15 cellular contexts compared by ENCODE assay signal in genomic region chr6:1263039-1263849, GRCh38. TPM values are rescaled to one million over a fixed set of nuclear protein-coding genes. Genes with fewer than 3 reads are reported as not detected.
DNase-seq lines count a peak whose midpoint lies in the region; ATAC-seq and TF ChIP-seq lines count a peak whose summit lies in the region.
"Had no signal": no experiment of that assay in that cellular context is flagged by ENCODE, and none has a peak within 500 bp of the region (broad histone marks: within the 10 kb centered on the region; RNA-seq: fewer than 3 reads in every experiment).

No MANE protein-coding gene starts in this region.

- intact Hi-C loops in thyroid gland (cut with DNase I): no loop called here

- TF ChIP-seq CTCF in GM23338 (conservative IDR thresholded peaks at IDR 0.05; ENCODE audit: low read depth in 2 of 2): peak; percentile 32 to 78
- TF ChIP-seq CTCF in epithelial cell of proximal tubule (conservative IDR thresholded peaks at IDR 0.05; ENCODE audit: low read depth, low read length): peak; percentile 7
- TF ChIP-seq CTCF in type B pancreatic cell (conservative IDR thresholded peaks at IDR 0.05): no peak
- no peak for TF ChIP-seq CTCF in thyroid gland (IDR thresholded peaks at IDR 0.05)

- H3K79me2 ChIP-seq in GM23338 (replicated peaks; ENCODE audit: insufficient read depth): no peaks in the 10 kb centered on the region

- no peaks in the 10 kb centered on the region for H3K27me3 ChIP-seq in GM23338 (ENCODE audit: insufficient read depth)
- H3K27me3 ChIP-seq in thyroid gland: no peaks in the 10 kb centered on the region

- 0 out of 2 replicates have a peak overlapping the region, but pooled peaks have one; percentile 80 for H2AFZ ChIP-seq in GM23338

- DNase-seq in GM23338 (ENCODE audit: low spot score) (peak; percentile 44), NCI-H226 (peak; percentile 75), epithelial cell of proximal tubule (ENCODE audit: low read depth) (no peak), type B pancreatic cell (ENCODE audit: extremely low spot score, unreplicated experiment) (no peak), thyroid gland (no peak), dermis blood vessel endothelial cell (no peak)
- DNase-seq: activated CD4-positive, alpha-beta T cell treated with anti-CD3 and anti-CD28 coated beads for 48 hours; activated T-cell treated with anti-CD3 and anti-CD28 coated beads, Interleukin-2, amount 50 U/mL, for 72 hours; effector CD8-positive, alpha-beta T cell; naive thymus-derived CD8-positive, alpha-beta T cell; NCI-H2029 treated with DMSO at 0.1 percent for 48 hours; NK-92 treated with Interleukin-12 subunit alpha and Interleukin-12 subunit beta, amount 100 ng/mL, for 24 hours had no signal

- peaks cover 8% of the 10 kb centered on the region for H3K27me3 Mint-ChIP-seq in GM23338 (ENCODE audit: insufficient read depth, low read depth, poor library complexity)
- peaks cover 10% of the 10 kb centered on the region for H3K27me3 Mint-ChIP-seq in type B pancreatic cell

- TF ChIP-seq POLR2A in thyroid gland (IDR thresholded peaks at IDR 0.05): no peak

- no peaks in the 10 kb centered on the region for H4K20me1 ChIP-seq in GM23338 (replicated peaks; ENCODE audit: insufficient read depth)

- H3K4me2 ChIP-seq in GM23338: no peak overlapping the region

- H3K9me3 Mint-ChIP-seq in GM23338 (no peaks in the 10 kb centered on the region), type B pancreatic cell (no peaks in the 10 kb centered on the region)
- H3K9me3 Mint-ChIP-seq: activated T-cell treated with anti-CD3 and anti-CD28 coated beads, Interleukin-2, amount 50 U/mL, for 72 hours; naive thymus-derived CD8-positive, alpha-beta T cell had no signal

- H3K9me3 ChIP-seq in thyroid gland: no peaks in the 10 kb centered on the region

- no peak overlapping the region for H3K4me3 Mint-ChIP-seq in GM23338
- no peak overlapping the region for H3K4me3 Mint-ChIP-seq in type B pancreatic cell
- H3K4me3 Mint-ChIP-seq: activated T-cell treated with anti-CD3 and anti-CD28 coated beads, Interleukin-2, amount 50 U/mL, for 72 hours; naive thymus-derived CD8-positive, alpha-beta T cell had no signal

- H3K9me2 ChIP-seq in GM23338 (ENCODE audit: insufficient read depth): no peaks in the 10 kb centered on the region

- H3K27ac Mint-ChIP-seq in GM23338: no peak overlapping the region
- peak overlapping the region; percentile 34 for H3K27ac Mint-ChIP-seq in type B pancreatic cell
- H3K27ac Mint-ChIP-seq: activated T-cell treated with anti-CD3 and anti-CD28 coated beads, Interleukin-2, amount 50 U/mL, for 72 hours had no signal

- H3K36me3 ChIP-seq in GM23338 (ENCODE audit: insufficient read depth): no peaks in the 10 kb centered on the region
- H3K36me3 ChIP-seq in thyroid gland: no peaks in the 10 kb centered on the region

- no peaks in the 10 kb centered on the region for H3K36me3 Mint-ChIP-seq in GM23338 (ENCODE audit: low read depth)
- no peaks in the 10 kb centered on the region for H3K36me3 Mint-ChIP-seq in type B pancreatic cell
- H3K36me3 Mint-ChIP-seq: naive thymus-derived CD8-positive, alpha-beta T cell had no signal

- H3K4me1 Mint-ChIP-seq in GM23338 (peaks cover 10% of the 10 kb centered on the region), type B pancreatic cell (ENCODE audit: unreplicated experiment) (no peaks in the 10 kb centered on the region)
- H3K4me1 Mint-ChIP-seq: naive thymus-derived CD8-positive, alpha-beta T cell had no signal

- H3K4me3 ChIP-seq in GM23338: no peak overlapping the region
- H3K4me3 ChIP-seq in epithelial cell of proximal tubule (ENCODE audit: low read depth, low read length): no peak overlapping the region
- no peak overlapping the region for H3K4me3 ChIP-seq in thyroid gland (replicated peaks in 1 of 3)

- H3K27ac ChIP-seq in GM23338 (ENCODE audit: low read depth) (no peak overlapping the region), thyroid gland (no peak overlapping the region)

- peaks cover 10% of the 10 kb centered on the region for H3K4me1 ChIP-seq in GM23338 (ENCODE audit: insufficient read depth)
- H3K4me1 ChIP-seq in thyroid gland: no peaks in the 10 kb centered on the region

- ATAC-seq in GM23338 (peak; percentile 88), GM21528 (IDR thresholded peaks at IDR 0.05; ENCODE audit: low FRiP score, unreplicated experiment) (no peak)
- ATAC-seq: activated T-cell treated with anti-CD3 and anti-CD28 coated beads, Interleukin-2, amount 50 U/mL, for 72 hours; naive thymus-derived CD8-positive, alpha-beta T cell; right cardiac atrium; SK-N-SH treated with all-trans-retinoic acid at 6 μM for 48 hours had no signal

- H3F3A ChIP-seq in GM23338 (replicated peaks; ENCODE audit: low read depth): no peaks in the 10 kb centered on the region

- WGBS in thyroid gland, 2 donors: 90 to 96% methylated on average over 10 to 12 of the region's 12 CpGs

TF ChIP-seq in GM23338, 12 proteins besides CTCF, POLR2A, EP300 and RAD21 (continues in another document):
- TF ChIP-seq NANOG (IDR thresholded peaks at IDR 0.05; ENCODE audit: borderline replicate concordance): no peak
- TF ChIP-seq ZNF331 (CRISPR knock-in tag; IDR thresholded peaks at IDR 0.05; ENCODE audit: low read depth): no peak
- TF ChIP-seq ZNF114 (CRISPR knock-in tag; IDR thresholded peaks at IDR 0.05): no peak
- no peak for TF ChIP-seq POLR2AphosphoS5 (IDR thresholded peaks at IDR 0.05; ENCODE audit: low read depth)
- no peak for TF ChIP-seq REST (IDR thresholded peaks at IDR 0.05; ENCODE audit: unreplicated experiment)
- no peak for TF ChIP-seq STAT1 (IDR thresholded peaks at IDR 0.05; ENCODE audit: unreplicated experiment)
- TF ChIP-seq JUNB (IDR thresholded peaks at IDR 0.05; ENCODE audit: unreplicated experiment): no peak
- no peak for TF ChIP-seq CREB1 (CRISPR knock-in tag; IDR thresholded peaks at IDR 0.05; ENCODE audit: low read depth)
- TF ChIP-seq, protein P1, sequence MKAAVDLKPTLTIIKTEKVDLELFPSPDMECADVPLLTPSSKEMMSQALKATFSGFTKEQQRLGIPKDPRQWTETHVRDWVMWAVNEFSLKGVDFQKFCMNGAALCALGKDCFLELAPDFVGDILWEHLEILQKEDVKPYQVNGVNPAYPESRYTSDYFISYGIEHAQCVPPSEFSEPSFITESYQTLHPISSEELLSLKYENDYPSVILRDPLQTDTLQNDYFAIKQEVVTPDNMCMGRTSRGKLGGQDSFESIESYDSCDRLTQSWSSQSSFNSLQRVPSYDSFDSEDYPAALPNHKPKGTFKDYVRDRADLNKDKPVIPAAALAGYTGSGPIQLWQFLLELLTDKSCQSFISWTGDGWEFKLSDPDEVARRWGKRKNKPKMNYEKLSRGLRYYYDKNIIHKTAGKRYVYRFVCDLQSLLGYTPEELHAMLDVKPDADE (IDR thresholded peaks at IDR 0.05): no peak
- TF ChIP-seq EZH2 (IDR thresholded peaks at IDR 0.05; ENCODE audit: low read depth, unreplicated experiment): no peak

RNA-seq across cellular contexts. Expression of gene FOXQ1, which starts 48.7 kb away (rescaled TPM):
- not detected in 2 replicates for total RNA-seq in GM23338 (2014; rRNA removed; shearing (Covaris generic))
- polyA plus RNA-seq in GM23338 (2016; fragmentation: Nextera tagmentation; extraction: Ambion mirVana): not detected in 2 replicates
- total RNA-seq in epithelial cell of proximal tubule (2.0 and 2.1 TPM in 2 replicates), type B pancreatic cell (ENCODE audit: low replicate concordance) (20.5 and 27.9 TPM in 2 replicates), thyroid gland (1 to 10 TPM in 2 of 4 donors, under 1 TPM in 2; 0.45 to 5.5 (median 1.7) TPM), dermis blood vessel endothelial cell (not detected in 2 replicates)
- total RNA-seq: activated T-cell treated with anti-CD3 and anti-CD28 coated beads, Interleukin-2, amount 50 U/mL, for 72 hours; naive thymus-derived CD8-positive, alpha-beta T cell; right cardiac atrium had no signal
- polyA plus RNA-seq: naive thymus-derived CD8-positive, alpha-beta T cell; right cardiac atrium had no signal

Comparison
In these comparisons a context has a peak if more than half of its experiments do, and no peak if none do; other contexts are left out.
1. DNase-seq: peak in GM23338 (single experiment) and NCI-H226 (single experiment); none in epithelial cell of proximal tubule (single experiment), type B pancreatic cell (single experiment), thyroid gland (0 of 2) and dermis blood vessel endothelial cell (single experiment).
2. CTCF ChIP-seq: peak in GM23338 (2 of 2) and epithelial cell of proximal tubule (single experiment); none in type B pancreatic cell (single experiment) and thyroid gland (0 of 6).